Comparison of ENCODE assay signal across 22 cellular contexts in the genomic region with DNA sequence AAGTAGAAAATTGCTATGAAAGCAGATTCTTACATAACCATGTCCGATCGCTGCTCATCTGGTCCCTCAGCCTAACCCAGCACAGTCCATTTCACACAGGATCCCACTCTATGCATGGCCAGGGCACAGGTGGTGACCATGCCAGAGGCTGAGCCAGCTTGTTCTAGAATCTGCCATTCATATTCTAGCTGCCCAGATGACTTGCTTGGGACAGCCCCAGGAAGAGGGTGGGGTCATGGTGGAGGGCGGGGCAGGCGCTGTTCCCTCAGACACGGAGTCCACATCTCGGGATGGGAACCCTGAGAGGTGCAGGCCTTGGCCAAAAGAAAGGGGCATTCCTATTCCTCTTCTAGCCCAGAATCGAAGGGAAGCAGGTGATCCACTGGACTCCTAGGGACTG.
"Had no signal": no experiment of that assay in that cellular context is flagged by ENCODE, and none has a peak within 500 bp of the region (broad histone marks: within the 10 kb centered on the region; RNA-seq: fewer than 3 reads in every experiment).

No MANE protein-coding gene starts in this region.

- H3K27ac ChIP-seq: coronary artery, dorsolateral prefrontal cortex, epithelial cell of prostate, esophagus squamous epithelium, gastrocnemius medialis, heart right ventricle, left lung, lower lobe of right lung had no signal

- ATAC-seq: effector memory CD8-positive, alpha-beta T cell; esophagus mucosa; gastrocnemius medialis; left cardiac atrium; left lung; left ventricle myocardium superior had no signal

- H3K36me3 ChIP-seq: esophagus squamous epithelium, gastrocnemius medialis, heart right ventricle, left lung, lower lobe of right lung had no signal

- H3K9me3 ChIP-seq: esophagus squamous epithelium, gastrocnemius medialis, lower lobe of right lung had no signal

- H3K4me1 ChIP-seq: esophagus squamous epithelium, gastrocnemius medialis, heart right ventricle, left lung, lower lobe of right lung had no signal

- H3K27me3 ChIP-seq: esophagus squamous epithelium, gastrocnemius medialis, left lung had no signal

- DNase-seq: dermis blood vessel endothelial cell; dorsolateral prefrontal cortex; effector CD8-positive, alpha-beta T cell; effector memory CD8-positive, alpha-beta T cell; endodermal cell; erythroblast; esophagus squamous epithelium; foreskin fibroblast; foreskin melanocyte; gastrocnemius medialis; glutamatergic neuron; heart right ventricle; hippocampal formation; left cardiac atrium; left ventricle myocardium superior; lower lobe of right lung; mesenchymal stem cell; midbrain had no signal

- H3K4me3 ChIP-seq: coronary artery, dorsolateral prefrontal cortex, esophagus squamous epithelium, gastrocnemius medialis, heart right ventricle, left lung, lower lobe of right lung had no signal
